Comparison of ENCODE assay signal across 15 cellular contexts in genomic region chr7:1986366-1987083, GRCh38.
DNase-seq lines count a peak whose midpoint lies in the region; TF ChIP-seq lines count a peak whose summit lies in the region.
"Had no signal": no experiment of that assay in that cellular context is flagged by ENCODE, and none has a peak within 500 bp of the region (broad histone marks: within the 10 kb centered on the region; RNA-seq: fewer than 3 reads in every experiment).

No MANE protein-coding gene starts in this region.

- no peak overlapping the region for H3K4me3 Mint-ChIP-seq in H9
- H3K4me3 Mint-ChIP-seq in activated naive CD4-positive, alpha-beta T cell treated with anti-CD3 and anti-CD28 coated beads, Interleukin-2, amount 50 U/mL, for 24 hours, result peak overlapping the region; percentile 39
- H3K4me3 Mint-ChIP-seq in CD14-positive monocyte, result no peak overlapping the region

- H3K9me3 ChIP-seq in H9 (ENCODE audit: control insufficient read depth, low read depth, low read length) (no peaks in the 10 kb centered on the region), neuronal stem cell (replicated peaks in 1 of 2; ENCODE audit: control insufficient read depth in 2 of 2, insufficient read depth in 1 of 2, low read depth in 1 of 2, low read length in 2 of 2) (no peaks in the 10 kb centered on the region)
- H3K9me3 ChIP-seq: A549, colonic mucosa had no signal

- H3K4me2 ChIP-seq in H9 (ENCODE audit: insufficient read depth, insufficient read length, low read length), result no peak overlapping the region
- H3K4me2 ChIP-seq in neuronal stem cell (ENCODE audit: insufficient read depth, low read length, poor library complexity, severe bottlenecking), result no peak overlapping the region
- H3K4me2 ChIP-seq: A549 had no signal

- H2AFZ ChIP-seq in H9 (ENCODE audit: low read length), result no peak overlapping the region
- no peak overlapping the region for H2AFZ ChIP-seq in neuronal stem cell (ENCODE audit: low read length)

- H3K79me2 ChIP-seq in H9 (ENCODE audit: insufficient read depth, low read length), result no peaks in the 10 kb centered on the region

- DNase-seq in activated CD4-positive, alpha-beta T cell treated with anti-CD3 and anti-CD28 coated beads for 48 hours, result peak; percentile 13
- no peak for DNase-seq in activated CD4-positive, alpha-beta T cell treated with anti-CD3 and anti-CD28 coated beads, Interleukin-2, amount 50 U/mL, for 4 hours
- no peak for DNase-seq in H9
- no peak for DNase-seq in neuronal stem cell (ENCODE audit: low spot score)
- DNase-seq in foreskin fibroblast, result no peak
- no peak for DNase-seq in CD14-positive monocyte (ENCODE audit: low spot score)
- DNase-seq in SK-N-DZ (ENCODE audit: low spot score), result no peak
- DNase-seq: amygdala; Calu3; colonic mucosa; head of caudate nucleus; NCI-H1930; stimulated activated CD4-positive, alpha-beta T cell treated with anti-CD3 and anti-CD28 coated beads, Interleukin-2, amount 100 ng/mL, for 24 hours had no signal

- H3K18ac ChIP-seq in H9 (ENCODE audit: insufficient read length, low read depth, low read length) (peak overlapping the region; percentile 34), neuronal stem cell (ENCODE audit: low read length) (peak overlapping the region; percentile 8)

- H3T11ph ChIP-seq in H9 (ENCODE audit: low read length), result no peak overlapping the region

- H2BK20ac ChIP-seq in H9 (ENCODE audit: low read depth, low read length, poor library complexity, severe bottlenecking), result no peak overlapping the region

- H2BK5ac ChIP-seq in H9 (ENCODE audit: insufficient read length, low read length) (no peak overlapping the region), neuronal stem cell (ENCODE audit: low read length) (peak overlapping the region; percentile 39)

- no peak overlapping the region for H3K4ac ChIP-seq in H9 (ENCODE audit: low read depth, low read length)
- H3K4ac ChIP-seq in neuronal stem cell (ENCODE audit: low read length), result no peak overlapping the region

- H3K14ac ChIP-seq in H9 (ENCODE audit: insufficient read depth, low read length), result peak overlapping the region; percentile 44; the same call in 1 of the 2 replicates
- H3K14ac ChIP-seq in neuronal stem cell (ENCODE audit: low read length), result peak overlapping the region; percentile 84

- H3K23me2 ChIP-seq in H9 (ENCODE audit: insufficient read length, low read depth, low read length, poor library complexity, severe bottlenecking), result no peaks in the 10 kb centered on the region

- H2BK120ac ChIP-seq in H9 (ENCODE audit: low read depth, low read length, poor library complexity, severe bottlenecking) (no peak overlapping the region), neuronal stem cell (ENCODE audit: low read depth, low read length) (no peak overlapping the region)

- no peak overlapping the region for H3K23ac ChIP-seq in H9 (ENCODE audit: insufficient read length, low read depth, low read length)
- peak overlapping the region; percentile 80 for H3K23ac ChIP-seq in neuronal stem cell (ENCODE audit: low read depth, low read length, poor library complexity)

- H3K36me3 ChIP-seq in neuronal stem cell (replicated peaks in 1 of 2; ENCODE audit: control insufficient read depth in 2 of 2, insufficient read depth in 2 of 2, low read length in 2 of 2), result no peaks in the 10 kb centered on the region
- H3K36me3 ChIP-seq: colonic mucosa had no signal

- peak overlapping the region in 1 of 2 donors; percentile 58 for H3K4me3 ChIP-seq in neuronal stem cell (ENCODE audit: low read length in 2 of 2)
- H3K4me3 ChIP-seq in foreskin fibroblast (ENCODE audit: low read depth in 1 of 2, low read length in 2 of 2), result no peak overlapping the region
- H3K4me3 ChIP-seq: A549, colonic mucosa had no signal

- TF ChIP-seq CTCF in H9 (conservative IDR thresholded peaks at IDR 0.05) (no peak), foreskin fibroblast (IDR thresholded peaks at IDR 0.05; ENCODE audit: low read depth, low read length) (no peak), CD14-positive monocyte (IDR thresholded peaks at IDR 0.05) (no peak)

- no peak overlapping the region for H3K27ac ChIP-seq in H9 (ENCODE audit: insufficient read length, low read depth, low read length)
- no peak overlapping the region for H3K27ac ChIP-seq in neuronal stem cell (replicated peaks; ENCODE audit: low read length)
- H3K27ac ChIP-seq: A549, colonic mucosa had no signal

- no peaks in the 10 kb centered on the region for H4K20me1 ChIP-seq in H9 (ENCODE audit: control insufficient read depth, insufficient read depth, insufficient read length)

- H2AK5ac ChIP-seq in H9 (ENCODE audit: insufficient read length, low read length) (no peak overlapping the region), neuronal stem cell (ENCODE audit: low read depth, low read length) (no peak overlapping the region)

- no peak overlapping the region for H3K9ac ChIP-seq in H9 (ENCODE audit: extremely low read depth, insufficient read length, low read length)
- H3K9ac ChIP-seq in neuronal stem cell (ENCODE audit: low read depth, low read length, poor library complexity), result no peak overlapping the region

- 0 out of 7 replicates have a peak, but pooled peaks cover 0 to 5% (median 0%) of the 10 kb centered on the region in 3 experiments for H3K36me3 Mint-ChIP-seq in H9 (ENCODE audit: insufficient read depth in 1 of 3, low read depth in 3 of 3)
- H3K36me3 Mint-ChIP-seq in activated naive CD4-positive, alpha-beta T cell treated with anti-CD3 and anti-CD28 coated beads, Interleukin-2, amount 50 U/mL, for 24 hours, result peaks cover 5% of the 10 kb centered on the region
- peaks cover 18 to 25% of the 10 kb centered on the region in 2 donors for H3K36me3 Mint-ChIP-seq in CD14-positive monocyte

- H3K4me1 Mint-ChIP-seq in H9, result peaks cover 7 to 8% of the 10 kb centered on the region in 2 experiments; a peak in 3 of 4 replicates
- peaks cover 41% of the 10 kb centered on the region for H3K4me1 Mint-ChIP-seq in activated naive CD4-positive, alpha-beta T cell treated with anti-CD3 and anti-CD28 coated beads, Interleukin-2, amount 50 U/mL, for 24 hours
- no peaks in the 10 kb centered on the region for H3K4me1 Mint-ChIP-seq in CD14-positive monocyte

- no peaks in the 10 kb centered on the region for H3K79me1 ChIP-seq in H9 (ENCODE audit: insufficient read depth, low read depth, low read length, poor library complexity, severe bottlenecking)
- peaks cover 8% of the 10 kb centered on the region for H3K79me1 ChIP-seq in neuronal stem cell (ENCODE audit: low read depth, low read length)

- H3K4me1 ChIP-seq in H9 (ENCODE audit: insufficient read depth, low read length), result no peaks in the 10 kb centered on the region
- H3K4me1 ChIP-seq in neuronal stem cell (ENCODE audit: control insufficient read depth in 2 of 2, insufficient read depth in 1 of 2, low read depth in 1 of 2, low read length in 2 of 2), result no peaks in the 10 kb centered on the region
- H3K4me1 ChIP-seq: A549, colonic mucosa had no signal

- no peak overlapping the region for H4K5ac ChIP-seq in H9 (ENCODE audit: insufficient read length, low read depth, low read length)

- H4K8ac ChIP-seq in H9 (replicated peaks; ENCODE audit: insufficient read length, low read depth, low read length) (no peak overlapping the region), neuronal stem cell (ENCODE audit: low read depth, low read length) (peak overlapping the region; percentile 9)

- H3K27ac Mint-ChIP-seq in H9, result peak overlapping the region in 2 of 3 experiments; percentile 57 to 63; a peak in 1 of 7 replicates
- H3K27ac Mint-ChIP-seq in activated naive CD4-positive, alpha-beta T cell treated with anti-CD3 and anti-CD28 coated beads, Interleukin-2, amount 50 U/mL, for 24 hours, result peak overlapping the region; percentile 94
- peak overlapping the region in 2 of 7 donors; percentile 57 to 59 for H3K27ac Mint-ChIP-seq in CD14-positive monocyte

- H2BK12ac ChIP-seq in H9 (ENCODE audit: insufficient read length, low read depth, low read length) (no peak overlapping the region), neuronal stem cell (ENCODE audit: low read length) (no peak overlapping the region)

- H3K9me3 Mint-ChIP-seq in H9 (no peaks in the 10 kb centered on the region), CD14-positive monocyte (no peaks in the 10 kb centered on the region)
- no peaks in the 10 kb centered on the region for H3K9me3 Mint-ChIP-seq in activated naive CD4-positive, alpha-beta T cell treated with anti-CD3 and anti-CD28 coated beads, Interleukin-2, amount 50 U/mL, for 24 hours

- WGBS in H9 (ENCODE audit: extremely low coverage, insufficient read length, low lambda C conversion rate), result no CpG with 5 or more reads among the region's 31 CpGs
- WGBS in neuronal stem cell (ENCODE audit: extremely low coverage in 2 of 2, insufficient read length in 2 of 2, insufficient replicate concordance in 1 of 2), 2 donors, result no CpG with 5 or more reads among the region's 31 CpGs

- H2BK15ac ChIP-seq in H9 (ENCODE audit: low read depth, low read length) (no peak overlapping the region), neuronal stem cell (ENCODE audit: low read length) (no peak overlapping the region)

- H4K91ac ChIP-seq in H9 (ENCODE audit: insufficient read length, low read depth, low read length) (no peak overlapping the region), neuronal stem cell (ENCODE audit: low read depth, low read length, poor library complexity) (no peak overlapping the region)

- H3K27me3 Mint-ChIP-seq in H9 (ENCODE audit: low read depth) (no peaks in the 10 kb centered on the region), CD14-positive monocyte (ENCODE audit: low read depth in 3 of 3) (peaks cover 0 to 1% (median 0%) of the 10 kb centered on the region in 3 donors)
- no peaks in the 10 kb centered on the region for H3K27me3 Mint-ChIP-seq in activated naive CD4-positive, alpha-beta T cell treated with anti-CD3 and anti-CD28 coated beads, Interleukin-2, amount 50 U/mL, for 24 hours

- H3K27me3 ChIP-seq in H9 (ENCODE audit: insufficient read depth, low read length), result no peaks in the 10 kb centered on the region
- H3K27me3 ChIP-seq in neuronal stem cell (ENCODE audit: control insufficient read depth in 3 of 3, insufficient read depth in 3 of 3, low read depth in 1 of 3, low read length in 3 of 3), result no peaks in the 10 kb centered on the region
- H3K27me3 ChIP-seq: colonic mucosa had no signal

- intact Hi-C loops in CD14-positive monocyte (cut with micrococcal nuclease), result no loop called here

- H3K56ac ChIP-seq in H9 (ENCODE audit: insufficient read length, low read depth, low read length), result no peak overlapping the region
